23 cellular contexts compared by ENCODE assay signal in the genomic region with DNA sequence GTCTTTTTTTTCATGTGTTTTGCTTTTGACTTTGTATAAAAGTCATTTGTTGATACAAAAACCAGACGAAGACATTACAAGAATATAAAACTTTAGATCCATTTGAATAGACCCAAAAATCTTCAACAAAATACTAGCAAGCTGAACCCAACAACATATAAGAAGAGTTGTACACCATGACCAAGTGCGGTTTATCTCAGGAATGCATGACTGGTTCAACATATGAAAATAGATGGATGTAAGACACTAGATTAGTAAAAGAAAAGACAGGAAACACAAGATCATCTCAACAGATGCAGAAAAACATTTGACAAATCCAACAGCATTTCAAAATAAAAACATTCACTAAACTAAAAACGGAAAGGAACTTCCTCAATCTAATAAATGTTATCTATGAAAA.
DNase-seq lines count a peak whose midpoint lies in the region; ATAC-seq and TF ChIP-seq lines count a peak whose summit lies in the region.
"Had no signal": no experiment of that assay in that cellular context is flagged by ENCODE, and none has a peak within 500 bp of the region (broad histone marks: within the 10 kb centered on the region; RNA-seq: fewer than 3 reads in every experiment).

No MANE protein-coding gene starts in this region.

- H3K4me1 ChIP-seq in A673 (ENCODE audit: insufficient read depth, low read length, poor library complexity, severe bottlenecking) = peaks cover 13% of the 10 kb centered on the region
- H3K4me1 ChIP-seq: Peyer's patch, SJCRH30 had no signal

- no peak overlapping the region for H3K4me3 Mint-ChIP-seq in osteocyte (ENCODE audit: unreplicated experiment)
- H3K4me3 Mint-ChIP-seq: CD4-positive, CD25-positive, alpha-beta regulatory T cell had no signal

- peaks cover 17% of the 10 kb centered on the region for H3K4me1 Mint-ChIP-seq in osteocyte (ENCODE audit: unreplicated experiment)

- H3K4me3 ChIP-seq in A673 (ENCODE audit: low read depth, low read length, poor library complexity, severe bottlenecking) = no peak overlapping the region
- 0 out of 2 replicates have a peak overlapping the region, but pooled peaks have one; percentile 0 for H3K4me3 ChIP-seq in SK-N-MC
- no peak overlapping the region for H3K4me3 ChIP-seq in choroid plexus epithelial cell (ENCODE audit: low read depth, low read length)
- H3K4me3 ChIP-seq: GM12878, Peyer's patch, SJCRH30 had no signal

- no peaks in the 10 kb centered on the region for H3K27me3 Mint-ChIP-seq in osteocyte (ENCODE audit: unreplicated experiment)

- intact Hi-C loops in A673 (cut with micrococcal nuclease; ENCODE audit: unreplicated experiment) = no loop called here

- no peak for ATAC-seq in GM18870 (IDR thresholded peaks at IDR 0.05; ENCODE audit: unreplicated experiment)
- ATAC-seq in HG03432 (IDR thresholded peaks at IDR 0.05; ENCODE audit: unreplicated experiment) = no peak
- ATAC-seq: GM12878 had no signal

- TF ChIP-seq CTCF in A673 (conservative IDR thresholded peaks at IDR 0.05; ENCODE audit: low read depth, low read length) = no peak
- no peak for TF ChIP-seq CTCF in choroid plexus epithelial cell (conservative IDR thresholded peaks at IDR 0.05; ENCODE audit: low read depth, low read length)
- TF ChIP-seq CTCF in osteocyte (IDR thresholded peaks at IDR 0.05) = no peak

- POLR2A ChIA-PET in A673 (lab: Charles Lee; ENCODE audit: low non-redundant PET) = no interaction called here

- no peak overlapping the region for H3K9ac ChIP-seq in SK-N-MC (ENCODE audit: insufficient read length)

- BruUV-seq in A673 (replicated peaks; lab: Mats Ljungman, UMichigan) = no TSS peak

- H3K27me3 ChIP-seq in A673 (replicated peaks; ENCODE audit: insufficient read depth, low read depth, low read length, poor library complexity) = no peaks in the 10 kb centered on the region
- H3K27me3 ChIP-seq: Peyer's patch, SJCRH30 had no signal

- peak overlapping the region; percentile 82 for H3K27ac Mint-ChIP-seq in osteocyte (ENCODE audit: unreplicated experiment)
- H3K27ac Mint-ChIP-seq: CD4-positive, CD25-positive, alpha-beta regulatory T cell had no signal

- H3K36me3 ChIP-seq in A673 (ENCODE audit: insufficient read depth, low read length, poor library complexity, severe bottlenecking) = no peaks in the 10 kb centered on the region
- H3K36me3 ChIP-seq in SK-N-MC (ENCODE audit: insufficient read depth, low read length) = no peaks in the 10 kb centered on the region

- H3K27ac ChIP-seq in A673 (ENCODE audit: low read depth, low read length, poor library complexity, severe bottlenecking) = peak overlapping the region; percentile 37
- H3K27ac ChIP-seq in SK-N-MC = peak overlapping the region; percentile 69
- H3K27ac ChIP-seq: Peyer's patch, SJCRH30 had no signal

- CTCF ChIA-PET in A673 (lab: Charles Lee) = no interaction called here

- no peaks in the 10 kb centered on the region for H3K9me3 Mint-ChIP-seq in osteocyte (ENCODE audit: unreplicated experiment)

- H3K9me3 ChIP-seq in A673 (ENCODE audit: low read depth, low read length, poor library complexity, severe bottlenecking) (no peaks in the 10 kb centered on the region), SK-N-MC (ENCODE audit: low read depth, low read length) (no peaks in the 10 kb centered on the region)
- H3K9me3 ChIP-seq: Peyer's patch, SJCRH30 had no signal

- H3K36me3 Mint-ChIP-seq in osteocyte (ENCODE audit: unreplicated experiment) = peaks cover 14% of the 10 kb centered on the region
- H3K36me3 Mint-ChIP-seq: CD4-positive, CD25-positive, alpha-beta regulatory T cell had no signal

- DNase-seq in A673 (ENCODE audit: low spot score) (no peak), SK-N-MC (ENCODE audit: low read depth, low spot score) (no peak), choroid plexus epithelial cell (ENCODE audit: low read depth) (peak; percentile 63), osteocyte (ENCODE audit: extremely low spot score, unreplicated experiment) (no peak), NCI-H524 treated with DMSO at 0.1 percent for 48 hours (lab: John Stamatoyannopoulos, UW) (no peak), NOMO-1 treated with DMSO at 0.1 percent for 48 hours (lab: John Stamatoyannopoulos, UW; ENCODE audit: unreplicated experiment) (no peak)
- DNase-seq: 8988T; CD4-positive, CD25-positive, alpha-beta regulatory T cell; COR-L47; DMS79 treated with DMSO at 0.1 percent for 48 hours; Kasumi-1; MM.1S; NCI-H1048; NCI-H1417 treated with DMSO at 0.1 percent for 48 hours; NCI-H1930; NCI-H510A; NCI-H774; NK-92 treated with Interleukin-12 subunit alpha and Interleukin-12 subunit beta, amount 100 ng/mL, for 24 hours; SJCRH30 had no signal
